In the genomic region with DNA sequence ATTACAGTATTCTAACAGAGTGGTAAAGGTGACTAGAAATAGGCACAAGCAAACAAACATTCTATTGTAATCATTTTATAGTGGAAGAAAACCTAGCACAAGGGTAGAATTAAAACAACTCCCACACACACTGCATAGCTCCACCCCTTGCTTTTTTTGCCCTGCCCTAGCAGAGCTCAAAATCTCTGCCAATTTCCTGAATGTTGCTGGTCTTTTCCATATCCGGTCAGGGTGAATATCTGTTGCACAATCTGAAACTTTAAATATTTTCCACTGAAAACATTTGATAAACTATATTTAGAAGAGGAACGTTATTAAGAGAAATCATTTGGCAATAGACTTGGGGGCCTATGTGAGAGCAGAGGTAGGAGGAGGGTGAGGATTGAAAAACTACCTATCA, we compare ENCODE assay signal across 12 cellular contexts. TPM values are rescaled to one million over a fixed set of nuclear protein-coding genes. Genes with fewer than 3 reads are reported as not detected.
DNase-seq lines count a peak whose midpoint lies in the region; ATAC-seq and TF ChIP-seq lines count a peak whose summit lies in the region.
"Had no signal": no experiment of that assay in that cellular context is flagged by ENCODE, and none has a peak within 500 bp of the region (broad histone marks: within the 10 kb centered on the region; RNA-seq: fewer than 3 reads in every experiment).

No MANE protein-coding gene starts in this region.

- peak overlapping the region; percentile 51 for H3K27ac Mint-ChIP-seq in HFFc6

- H3K4me3 ChIP-seq in mammary epithelial cell (replicated peaks in 1 of 3; ENCODE audit: insufficient read depth in 1 of 3, low read depth in 2 of 3, low read length in 3 of 3) (no peak overlapping the region), upper lobe of left lung (no peak overlapping the region)

- H3K9ac ChIP-seq in mammary epithelial cell (ENCODE audit: insufficient read depth, low read length), result no peak overlapping the region

- H3K4me1 Mint-ChIP-seq in HFFc6 (ENCODE audit: low read depth), result peaks cover 39% of the 10 kb centered on the region

- H3K4me1 ChIP-seq in mammary epithelial cell (ENCODE audit: insufficient read depth, low read length), result peaks cover 14% of the 10 kb centered on the region
- H3K4me1 ChIP-seq in upper lobe of left lung, result peaks cover 26 to 44% (median 34%) of the 10 kb centered on the region in 4 donors

- DNase-seq in HFFc6 (peak; percentile 38), mammary epithelial cell (no peak), left colon (peak; percentile 35 to 51), upper lobe of left lung (peak in 1 of 2 donors; percentile 57), iPS-NIHi11 (ENCODE audit: low spot score) (no peak), NCI-H1417 treated with DMSO at 0.1 percent for 48 hours (lab: John Stamatoyannopoulos, UW) (no peak)
- DNase-seq in activated CD8-positive, alpha-beta memory T cell treated with anti-CD3 and anti-CD28 coated beads, Interleukin-2, amount 50 U/mL, for 48 hours, result no peak
- DNase-seq: activated T-cell treated with anti-CD3 and anti-CD28 coated beads, Interleukin-2, amount 50 U/mL, for 48 hours; cerebellar nuclear complex; DND-41; naive thymus-derived CD8-positive, alpha-beta T cell; NCI-H2081 treated with DMSO at 0.1 percent for 48 hours had no signal

- no TSS peak for BruUV-seq in mammary epithelial cell (replicated peaks; lab: Mats Ljungman, UMichigan)

- CTCF ChIA-PET in mammary epithelial cell (lab: Charles Lee; ENCODE audit: low non-redundant PET), result no interaction called here

- no peaks in the 10 kb centered on the region for H3K9me3 Mint-ChIP-seq in HFFc6

- H3K9me3 ChIP-seq in mammary epithelial cell (replicated peaks; ENCODE audit: insufficient read depth, low read length) (no peaks in the 10 kb centered on the region), upper lobe of left lung (no peaks in the 10 kb centered on the region)

- TF ChIP-seq CTCF in HFFc6 (IDR thresholded peaks at IDR 0.05), result no peak
- TF ChIP-seq CTCF in mammary epithelial cell (conservative IDR thresholded peaks at IDR 0.05 in 1 of 2, IDR thresholded peaks at IDR 0.05 in 1 of 2; ENCODE audit: extremely low read depth in 1 of 2, insufficient read depth in 1 of 2, low read depth in 1 of 2, low read length in 2 of 2), result no peak
- no peak for TF ChIP-seq CTCF in upper lobe of left lung (IDR thresholded peaks at IDR 0.05)

- H3K27me3 Mint-ChIP-seq in HFFc6 (ENCODE audit: insufficient read depth), result peaks cover 4% of the 10 kb centered on the region; the same call in 1 of the 2 replicates

- H2AFZ ChIP-seq in mammary epithelial cell (ENCODE audit: low read depth, low read length), result peak overlapping the region; percentile 17

- in situ Hi-C loops in mammary epithelial cell (cut with MboI; ENCODE audit: low sequenced_read_pairs in 2 of 2), result loop anchor here in 1 of 2 donors (10.0 kb wide), 1 partner anchor 88 kb away; a partner anchor contains a TSS

- peak overlapping the region; percentile 19; the same call in 1 of the 2 replicates for H3K4me3 Mint-ChIP-seq in HFFc6
- H3K4me3 Mint-ChIP-seq: naive thymus-derived CD8-positive, alpha-beta T cell had no signal

- peak in 1 of 4 donors; percentile 24 for TF ChIP-seq POLR2A in upper lobe of left lung (IDR thresholded peaks at IDR 0.05)

- peak in 2 of 4 donors; percentile 37 to 54 for TF ChIP-seq EP300 in upper lobe of left lung (IDR thresholded peaks at IDR 0.05)

- H3K4me2 ChIP-seq in mammary epithelial cell (ENCODE audit: insufficient read depth, low read depth, low read length), result no peak overlapping the region

- H3K79me2 ChIP-seq in mammary epithelial cell (ENCODE audit: insufficient read depth, low read length), result no peaks in the 10 kb centered on the region

- H3K36me3 ChIP-seq in mammary epithelial cell (ENCODE audit: insufficient read depth, low read length) (no peaks in the 10 kb centered on the region), upper lobe of left lung (no peaks in the 10 kb centered on the region)

- H3K36me3 Mint-ChIP-seq in HFFc6 (ENCODE audit: low read depth), result no peaks in the 10 kb centered on the region; the same call in 1 of the 2 replicates

- H3K27ac ChIP-seq in mammary epithelial cell (ENCODE audit: insufficient read depth, low read depth, low read length) (no peak overlapping the region), upper lobe of left lung (peak overlapping the region; percentile 60 to 81 (median 72))

- 4% methylated on average over 2 of the region's 2 CpGs for WGBS in mammary epithelial cell (ENCODE audit: low coverage, missing lambda C conversion rate)
- WGBS in upper lobe of left lung, 2 donors, result 3 to 4% methylated on average over 2 of the region's 2 CpGs

- H3K27me3 ChIP-seq in mammary epithelial cell (ENCODE audit: insufficient read depth, low read length) (no peaks in the 10 kb centered on the region), upper lobe of left lung (no peaks in the 10 kb centered on the region)

- dilution Hi-C loops in mammary epithelial cell (cut with HindIII; ENCODE audit: low sequenced_read_pairs), result no loop called here

- ATAC-seq in left colon (peak; percentile 49), upper lobe of left lung (ENCODE audit: low FRiP score in 2 of 2) (peak; percentile 13 to 60)
- ATAC-seq: naive thymus-derived CD8-positive, alpha-beta T cell had no signal

- H4K20me1 ChIP-seq in mammary epithelial cell (ENCODE audit: insufficient read depth, low read length), result no peaks in the 10 kb centered on the region

- intact Hi-C loops in mammary epithelial cell (cut with micrococcal nuclease), result no loop called here
- intact Hi-C loops in left colon (cut with DNase I, micrococcal nuclease), result loop anchor here in 1 of 2 donors (10.0 kb wide), 1 partner anchor 88 kb away; a partner anchor contains a TSS

RNA-seq across cellular contexts. Expression of a gene that starts 2.7 kb away (rescaled TPM):
- total RNA-seq in HFFc6 (2021; fragmentation: NEBNext Ultra II Directional; extraction: Animal tissue kit (Norgen Biotek cat#: 25700)), result 10 to 100 TPM in 1 of 6 experiments, 1 to 10 TPM in 5; 5.0 to 10.2 (median 9.1) TPM
- 1 to 10 TPM; 6.2 to 8.9 TPM for total RNA-seq in mammary epithelial cell
- 10.8 TPM for polyA plus RNA-seq in mammary epithelial cell
- not detected for polyA minus RNA-seq in mammary epithelial cell
- 1 to 10 TPM; 7.4 to 8.7 TPM for total RNA-seq in left colon
- 10 to 100 TPM in 2 of 6 donors, 1 to 10 TPM in 4; 3.6 to 28.0 (median 7.6) TPM for total RNA-seq in upper lobe of left lung

RNA-seq across cellular contexts. Expression of a gene that starts 2.8 kb away (rescaled TPM):
- total RNA-seq in HFFc6 (2021; fragmentation: NEBNext Ultra II Directional; extraction: Animal tissue kit (Norgen Biotek cat#: 25700)), result 10 to 100 TPM in 5 of 6 experiments, 1 to 10 TPM in 1; 9.2 to 14.4 (median 11.3) TPM
- total RNA-seq in mammary epithelial cell (10 to 100 TPM; 13.7 to 13.8 TPM), left colon (100 to 1,000 TPM; 207 to 293 TPM), upper lobe of left lung (10 to 100 TPM; 21.6 to 42.7 (median 29.3) TPM)
- 15.1 TPM for polyA plus RNA-seq in mammary epithelial cell
- polyA minus RNA-seq in mammary epithelial cell, result 11.1 TPM

RNA-seq across cellular contexts. Expression of a gene that starts 53.7 kb away (rescaled TPM):
- 10 to 100 TPM; 18.8 to 25.9 (median 24.1) TPM for total RNA-seq in HFFc6 (2021; fragmentation: NEBNext Ultra II Directional; extraction: Animal tissue kit (Norgen Biotek cat#: 25700))
- total RNA-seq in mammary epithelial cell, result 10 to 100 TPM; 28.8 to 36.9 TPM
- polyA plus RNA-seq in mammary epithelial cell, result 20.5 TPM
- 2.5 TPM for polyA minus RNA-seq in mammary epithelial cell
- 10 to 100 TPM; 30.7 to 35.5 TPM for total RNA-seq in left colon
- total RNA-seq in upper lobe of left lung, result 10 to 100 TPM; 42.3 to 66.6 (median 47.1) TPM

Comparison
In these comparisons a context has a peak if more than half of its experiments do, and no peak if none do; other contexts are left out.
1. DNase-seq: peak in HFFc6 (single experiment) and left colon (2 of 2); none in mammary epithelial cell (single experiment), iPS-NIHi11 (single experiment), NCI-H1417 treated with DMSO at 0.1 percent for 48 hours (single experiment) and activated CD8-positive, alpha-beta memory T cell treated with anti-CD3 and anti-CD28 coated beads, Interleukin-2, amount 50 U/mL, for 48 hours (single experiment).
2. RNA of a gene that starts 2.8 kb away (total RNA-seq): 207 to 293 TPM in left colon; 21.6 to 42.7 TPM in upper lobe of left lung, 13.7 to 13.8 TPM in mammary epithelial cell and 9.2 to 14.4 TPM in HFFc6; every median in the first group is over 4 times any median in the second.